ENCODE assay signal across 11 cellular contexts in genomic region chr1:23613191-23614126, GRCh38. TPM values are rescaled to one million over a fixed set of nuclear protein-coding genes. Genes with fewer than 3 reads are reported as not detected.
A peak's percentile ranks its signal among the peaks of the same experiment; 100 is the strongest.
DNase-seq lines count a peak whose midpoint lies in the region; ATAC-seq and TF ChIP-seq lines count a peak whose summit lies in the region.
"Had no signal": no experiment of that assay in that cellular context is flagged by ENCODE, and none has a peak within 500 bp of the region (broad histone marks: within the 10 kb centered on the region; RNA-seq: fewer than 3 reads in every experiment).

No MANE protein-coding gene starts in this region.

- no peak for TF ChIP-seq EP300 in sigmoid colon (IDR thresholded peaks at IDR 0.05)

- H3K27me3 Mint-ChIP-seq in IgD-negative memory B cell, result no peaks in the 10 kb centered on the region
- H3K27me3 Mint-ChIP-seq in activated T-helper 2 cell treated with anti-CD3 and anti-CD28 coated beads, Interferon-gamma antibody, Interleukin-2, Interleukin-4, amounts not matched to agents 10 μg/mL and 5 μg/mL and 100 μg/mL, durations not matched to agents 14 hours and 24 hours and 36 hours (ENCODE audit: low read depth), result no peaks in the 10 kb centered on the region

- TF ChIP-seq POLR2A in spleen (IDR thresholded peaks at IDR 0.05) (no peak), sigmoid colon (IDR thresholded peaks at IDR 0.05) (no peak)

- intact Hi-C loops in activated T-helper 2 cell treated with anti-CD3 and anti-CD28 coated beads, Interferon-gamma antibody, Interleukin-2, Interleukin-4, amounts not matched to agents 10 μg/mL and 5 μg/mL and 100 μg/mL, durations not matched to agents 14 hours and 24 hours and 36 hours (cut with micrococcal nuclease), result loop anchor here (2.0 kb wide), 1 partner anchor 23 kb away; no protein-coding TSS in a partner anchor
- intact Hi-C loops in spleen (cut with DNase I; ENCODE audit: low total_unique reads), result no loop called here
- intact Hi-C loops in left ventricle myocardium inferior (cut with micrococcal nuclease), result no loop called here
- intact Hi-C loops in sigmoid colon (cut with DNase I), result no loop called here

- 40 to 45% (median 41%) methylated on average over 12 to 13 of the region's 13 CpGs for WGBS in spleen, 5 donors
- WGBS in sigmoid colon, 2 donors, result 48 to 69% methylated on average over 13 of the region's 13 CpGs

- H3K27me3 ChIP-seq in spleen (replicated peaks in 1 of 7) (peaks cover 0 to 3% (median 0%) of the 10 kb centered on the region in 7 donors), left ventricle myocardium inferior (ENCODE audit: low read depth) (peaks cover 19% of the 10 kb centered on the region), sigmoid colon (peaks cover 0 to 5% (median 0%) of the 10 kb centered on the region in 3 donors)

- peak overlapping the region; percentile 83 to 98 (median 94) for H3K27ac Mint-ChIP-seq in IgD-negative memory B cell
- peak overlapping the region; percentile 84 for H3K27ac Mint-ChIP-seq in activated T-helper 2 cell treated with anti-CD3 and anti-CD28 coated beads, Interferon-gamma antibody, Interleukin-2, Interleukin-4, amounts not matched to agents 10 μg/mL and 5 μg/mL and 100 μg/mL, durations not matched to agents 14 hours and 24 hours and 36 hours

- H3K4me3 ChIP-seq in spleen (peak overlapping the region in 1 of 8 donors; percentile 12), left ventricle myocardium inferior (no peak overlapping the region), sigmoid colon (no peak overlapping the region)
- H3K4me3 ChIP-seq: psoas muscle had no signal

- H3K27ac ChIP-seq in spleen, result peak overlapping the region; percentile 50 to 90 (median 79)
- H3K27ac ChIP-seq in left ventricle myocardium inferior (replicated peaks), result no peak overlapping the region
- H3K27ac ChIP-seq in sigmoid colon, result no peak overlapping the region
- H3K27ac ChIP-seq: 22Rv1, psoas muscle had no signal

- H3K4me1 Mint-ChIP-seq in IgD-negative memory B cell, result peaks cover 54 to 73% (median 59%) of the 10 kb centered on the region in 3 donors
- H3K4me1 Mint-ChIP-seq in activated T-helper 2 cell treated with anti-CD3 and anti-CD28 coated beads, Interferon-gamma antibody, Interleukin-2, Interleukin-4, amounts not matched to agents 10 μg/mL and 5 μg/mL and 100 μg/mL, durations not matched to agents 14 hours and 24 hours and 36 hours (ENCODE audit: low read depth), result peaks cover 55% of the 10 kb centered on the region
- H3K4me1 Mint-ChIP-seq: brain had no signal

- no peaks in the 10 kb centered on the region for H3K9me3 ChIP-seq in spleen
- H3K9me3 ChIP-seq in left ventricle myocardium inferior (replicated peaks), result no peaks in the 10 kb centered on the region
- no peaks in the 10 kb centered on the region for H3K9me3 ChIP-seq in sigmoid colon
- H3K9me3 ChIP-seq: psoas muscle had no signal

- DNase-seq in DMS53 (lab: John Stamatoyannopoulos, UW) (peak; percentile 35), DMS53 treated with DMSO at 0.1 percent for 48 hours (lab: John Stamatoyannopoulos, UW; ENCODE audit: unreplicated experiment) (no peak), spleen (peak; percentile 87), left ventricle myocardium inferior (no peak), sigmoid colon (no peak)
- peak; percentile 58 for DNase-seq in activated T-helper 2 cell treated with anti-CD3 and anti-CD28 coated beads, Interferon-gamma antibody, Interleukin-2, Interleukin-4, amounts not matched to agents 10 μg/mL and 5 μg/mL and 100 μg/mL, durations not matched to agents 14 hours and 24 hours and 36 hours (ENCODE audit: low spot score)
- DNase-seq: psoas muscle had no signal

- H3K4me1 ChIP-seq in spleen (peaks cover 18 to 49% (median 33%) of the 10 kb centered on the region in 6 donors), left ventricle myocardium inferior (no peaks in the 10 kb centered on the region), sigmoid colon (no peaks in the 10 kb centered on the region)
- H3K4me1 ChIP-seq: psoas muscle had no signal

- TF ChIP-seq CTCF in spleen (IDR thresholded peaks at IDR 0.05 in 8 of 11, conservative IDR thresholded peaks at IDR 0.05 in 3 of 11) (no peak), left ventricle myocardium inferior (IDR thresholded peaks at IDR 0.05; ENCODE audit: borderline replicate concordance) (no peak), sigmoid colon (IDR thresholded peaks at IDR 0.05) (no peak)

- ATAC-seq in GM21423 (IDR thresholded peaks at IDR 0.05; ENCODE audit: unreplicated experiment), result no peak
- ATAC-seq: psoas muscle had no signal

- peak overlapping the region in 3 of 4 donors; percentile 52 to 93 (median 86) for H3K4me3 Mint-ChIP-seq in IgD-negative memory B cell
- peak overlapping the region; percentile 7 for H3K4me3 Mint-ChIP-seq in activated T-helper 2 cell treated with anti-CD3 and anti-CD28 coated beads, Interferon-gamma antibody, Interleukin-2, Interleukin-4, amounts not matched to agents 10 μg/mL and 5 μg/mL and 100 μg/mL, durations not matched to agents 14 hours and 24 hours and 36 hours (ENCODE audit: low read depth)
- H3K4me3 Mint-ChIP-seq: brain had no signal

- H3K9me3 Mint-ChIP-seq in IgD-negative memory B cell, result no peaks in the 10 kb centered on the region
- no peaks in the 10 kb centered on the region for H3K9me3 Mint-ChIP-seq in activated T-helper 2 cell treated with anti-CD3 and anti-CD28 coated beads, Interferon-gamma antibody, Interleukin-2, Interleukin-4, amounts not matched to agents 10 μg/mL and 5 μg/mL and 100 μg/mL, durations not matched to agents 14 hours and 24 hours and 36 hours

- H3K36me3 ChIP-seq in spleen (no peaks in the 10 kb centered on the region), left ventricle myocardium inferior (no peaks in the 10 kb centered on the region), sigmoid colon (no peaks in the 10 kb centered on the region)

- H3K36me3 Mint-ChIP-seq in IgD-negative memory B cell, result peaks cover 3% of the 10 kb centered on the region
- no peaks in the 10 kb centered on the region for H3K36me3 Mint-ChIP-seq in activated T-helper 2 cell treated with anti-CD3 and anti-CD28 coated beads, Interferon-gamma antibody, Interleukin-2, Interleukin-4, amounts not matched to agents 10 μg/mL and 5 μg/mL and 100 μg/mL, durations not matched to agents 14 hours and 24 hours and 36 hours (ENCODE audit: low read depth)
- H3K36me3 Mint-ChIP-seq: brain had no signal

RNA-seq across cellular contexts. Expression of gene ID3, which starts 54.2 kb away (rescaled TPM):
- polyA plus RNA-seq in IgD-negative memory B cell, result 74.0 TPM
- total RNA-seq in activated T-helper 2 cell treated with anti-CD3 and anti-CD28 coated beads, Interferon-gamma antibody, Interleukin-2, Interleukin-4, amounts not matched to agents 10 μg/mL and 5 μg/mL and 100 μg/mL, durations not matched to agents 14 hours and 24 hours and 36 hours, result 24.7 and 26.9 TPM in 2 replicates
- 100 to 1,000 TPM in 1 of 7 donors, 10 to 100 TPM in 6; 49.5 to 122 (median 65.4) TPM for total RNA-seq in spleen
- 100 to 1,000 TPM in 2 of 3 donors, 10 to 100 TPM in 1; 59.8 to 118 (median 109) TPM for polyA plus RNA-seq in spleen
- 75.2 TPM for total RNA-seq in left ventricle myocardium inferior
- total RNA-seq in sigmoid colon, result 100 to 1,000 TPM in 2 of 4 donors, 10 to 100 TPM in 2; 72.1 to 144 (median 92.6) TPM
- polyA plus RNA-seq in sigmoid colon, result 100 to 1,000 TPM; 114 to 232 (median 220) TPM

Comparison
In these comparisons a context has a peak if more than half of its experiments do, and no peak if none do; other contexts are left out.
1. DNase-seq: peak in DMS53 (single experiment), activated T-helper 2 cell treated with anti-CD3 and anti-CD28 coated beads, Interferon-gamma antibody, Interleukin-2, Interleukin-4, amounts not matched to agents 10 μg/mL and 5 μg/mL and 100 μg/mL, durations not matched to agents 14 hours and 24 hours and 36 hours (single experiment) and spleen (single experiment); none in DMS53 treated with DMSO at 0.1 percent for 48 hours (single experiment), left ventricle myocardium inferior (single experiment) and sigmoid colon (single experiment).
2. H3K27ac ChIP-seq: peak in spleen (8 of 8); none in left ventricle myocardium inferior (single experiment) and sigmoid colon (0 of 4).